8 cellular contexts compared by ENCODE assay signal in the genomic region with DNA sequence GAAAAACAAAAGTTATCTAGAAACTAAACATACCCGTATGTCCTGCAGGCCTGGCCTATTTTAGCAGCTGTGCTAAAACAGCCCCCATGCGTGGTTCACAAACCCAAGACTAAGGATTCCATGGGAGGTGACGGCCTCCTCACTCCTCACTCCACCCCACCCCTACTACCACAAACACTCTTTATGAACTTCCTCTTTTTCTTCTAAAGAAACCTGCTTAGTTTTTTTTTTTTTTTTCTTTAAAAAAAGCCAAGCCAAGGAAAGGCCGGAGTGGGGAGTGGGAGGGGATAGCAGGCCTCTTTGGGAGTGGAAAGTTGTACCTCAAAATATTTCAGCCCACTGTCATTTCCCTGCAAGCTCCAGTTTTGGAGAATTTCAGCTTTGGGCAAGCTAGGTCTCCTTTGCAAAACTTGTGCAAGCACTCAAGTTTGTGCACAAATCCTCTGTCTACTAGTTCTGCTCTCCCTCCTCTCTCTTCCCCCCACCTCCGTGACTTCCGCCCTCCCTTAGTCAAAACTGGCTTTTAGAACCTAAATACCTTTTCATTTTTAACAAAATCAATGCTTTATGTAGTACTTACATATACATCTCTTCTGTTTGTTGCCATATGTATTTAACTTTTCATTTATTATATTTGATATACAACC.
A peak's percentile ranks its signal among the peaks of the same experiment; 100 is the strongest.
DNase-seq lines count a peak whose midpoint lies in the region; ATAC-seq and TF ChIP-seq lines count a peak whose summit lies in the region.

No MANE protein-coding gene starts in this region.

- H3K4me3 Mint-ChIP-seq in nephron progenitor cell = peak overlapping the region; percentile 98

- peaks cover 19% of the 10 kb centered on the region for H3K4me1 ChIP-seq in effector memory CD4-positive, alpha-beta T cell (ENCODE audit: control insufficient read depth, insufficient read depth, low read length, poor library complexity, severe bottlenecking)

- no peaks in the 10 kb centered on the region for H3K27me3 ChIP-seq in effector memory CD4-positive, alpha-beta T cell (replicated peaks; ENCODE audit: control insufficient read depth, insufficient read depth, low read length, poor library complexity, severe bottlenecking)

- peak overlapping the region; percentile 93 for H3K4me3 ChIP-seq in effector memory CD4-positive, alpha-beta T cell (ENCODE audit: insufficient read depth, low read depth, low read length, poor library complexity, severe bottlenecking)

- H3K27ac ChIP-seq in effector memory CD4-positive, alpha-beta T cell (ENCODE audit: insufficient read depth, low read length, poor library complexity, severe bottlenecking) = peak overlapping the region; percentile 95

- DNase-seq in activated CD4-positive, alpha-beta T cell treated with anti-CD3 and anti-CD28 coated beads for 48 hours = peak; percentile 25
- DNase-seq in activated CD4-positive, alpha-beta T cell treated with anti-CD3 and anti-CD28 coated beads, Interleukin-2, amount 50 U/mL, for 48 hours = no peak
- peak; percentile 62 for DNase-seq in RPMI8226
- DNase-seq in effector memory CD4-positive, alpha-beta T cell = peak in 1 of 3 donors; percentile 5
- DNase-seq in nephron progenitor cell = no peak
- DNase-seq in DMS79 (lab: John Stamatoyannopoulos, UW) = no peak
- DNase-seq in DMS53 (lab: John Stamatoyannopoulos, UW) = no peak

- TF ChIP-seq CTCF in nephron progenitor cell (IDR thresholded peaks at IDR 0.05) = no peak

- peak overlapping the region; percentile 89 for H3K27ac Mint-ChIP-seq in nephron progenitor cell

- H3K9me3 Mint-ChIP-seq in nephron progenitor cell = peaks cover 7% of the 10 kb centered on the region

- H3K4me1 Mint-ChIP-seq in nephron progenitor cell = peaks cover 29% of the 10 kb centered on the region

- H3K36me3 ChIP-seq in effector memory CD4-positive, alpha-beta T cell (ENCODE audit: control insufficient read depth, insufficient read depth, low read length) = no peaks in the 10 kb centered on the region

- H3K36me3 Mint-ChIP-seq in nephron progenitor cell (ENCODE audit: low read depth) = peaks cover 17% of the 10 kb centered on the region

- H3K9me3 ChIP-seq in effector memory CD4-positive, alpha-beta T cell (ENCODE audit: control insufficient read depth, low read length) = no peaks in the 10 kb centered on the region

- ATAC-seq in HG02943 (IDR thresholded peaks at IDR 0.05; ENCODE audit: low read depth, unreplicated experiment) = peak; percentile 49

- H3K27me3 Mint-ChIP-seq in nephron progenitor cell (ENCODE audit: low read depth, poor library complexity) = peaks cover 4% of the 10 kb centered on the region

Comparison
In these comparisons a context has a peak if more than half of its experiments do, and no peak if none do; other contexts are left out.
1. DNase-seq: peak in activated CD4-positive, alpha-beta T cell treated with anti-CD3 and anti-CD28 coated beads for 48 hours (single experiment) and RPMI8226 (single experiment); none in activated CD4-positive, alpha-beta T cell treated with anti-CD3 and anti-CD28 coated beads, Interleukin-2, amount 50 U/mL, for 48 hours (0 of 2), nephron progenitor cell (single experiment), DMS79 (single experiment) and DMS53 (single experiment).